13 cellular contexts compared by ENCODE assay signal in the genomic region with DNA sequence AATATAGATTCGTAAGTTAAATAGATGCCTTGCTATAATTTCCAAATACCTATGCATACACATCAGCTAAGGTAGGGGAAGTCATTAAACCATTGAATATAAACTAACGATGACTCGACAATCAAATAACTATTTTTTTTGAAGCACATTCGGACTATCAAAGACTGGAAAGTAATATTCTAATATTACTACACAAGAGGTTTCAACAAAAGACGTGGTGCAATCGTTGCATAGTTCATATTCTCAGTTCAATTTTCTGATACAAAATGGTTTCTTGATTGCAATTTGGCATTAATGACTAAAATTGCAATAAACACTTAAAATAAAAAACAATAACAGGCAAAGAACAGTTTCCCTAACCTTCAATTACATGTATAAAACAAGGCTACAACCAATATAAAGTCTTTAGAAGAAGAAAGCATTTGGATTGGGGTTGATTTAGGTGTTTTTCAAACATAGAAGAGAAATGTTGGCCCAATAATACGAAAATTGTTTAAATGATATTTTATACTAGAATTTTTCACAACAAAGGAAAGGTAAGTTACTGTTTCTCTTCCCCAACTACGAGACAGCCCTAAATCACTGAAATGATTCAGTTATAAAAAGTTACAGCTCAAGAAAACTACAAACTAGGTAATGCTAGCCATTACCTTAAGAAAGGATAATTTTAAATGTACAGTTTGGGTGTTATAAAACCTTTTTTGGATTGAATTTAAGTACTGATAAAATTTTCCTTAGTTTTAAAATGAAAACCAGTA. TPM values are rescaled to one million over a fixed set of nuclear protein-coding genes. Genes with fewer than 3 reads are reported as not detected.
DNase-seq lines count a peak whose midpoint lies in the region; ATAC-seq, FAIRE-seq and TF ChIP-seq lines count a peak whose summit lies in the region.
"Had no signal": no experiment of that assay in that cellular context is flagged by ENCODE, and none has a peak within 500 bp of the region (broad histone marks: within the 10 kb centered on the region; RNA-seq: fewer than 3 reads in every experiment).

No MANE protein-coding gene starts in this region.

- no TSS peak for BruUV-seq in HepG2 (replicated peaks; lab: Mats Ljungman, UMichigan)

- in situ Hi-C loops in HepG2 (cut with HindIII; ENCODE audit: extremely low pct_ligation_motif_present, low pct_unique_long_range_greater_than_20kb), result no loop called here

- TF ChIP-seq EP300 in suprapubic skin (IDR thresholded peaks at IDR 0.05) (no peak), HepG2 (IDR thresholded peaks at IDR 0.05; ENCODE audit: low read depth in 2 of 2, low read length in 2 of 2) (no peak), HepG2 (CRISPR knock-in tag; IDR thresholded peaks at IDR 0.05; ENCODE audit: borderline replicate concordance) (no peak)

- H4K20me1 ChIP-seq in HepG2 (ENCODE audit: insufficient read depth, low read length), result no peaks in the 10 kb centered on the region

- DNase-seq in caudate nucleus (lab: John Stamatoyannopoulos, UW) (no peak), lower lobe of right lung (no peak), suprapubic skin (ENCODE audit: low spot score in 2 of 2) (no peak), HepG2 (ENCODE audit: low spot score) (no peak), urothelium cell line (ENCODE audit: low spot score) (no peak), NCI-H1417 treated with DMSO at 0.1 percent for 48 hours (lab: John Stamatoyannopoulos, UW) (no peak)
- DNase-seq: activated T-cell treated with anti-CD3 and anti-CD28 coated beads, Interleukin-2, amount 50 U/mL, for 4 hours; Calu3; colonic mucosa; occipital lobe had no signal

- TF ChIP-seq RAD21 in HepG2 (CRISPR knock-in tag; IDR thresholded peaks at IDR 0.05), result no peak

- CTCF ChIA-PET in HepG2 (lab: Yijun Ruan, JAX; ENCODE audit: low intra/inter-chr PET ratio, low total read pairs), result no interaction called here

- no peak for FAIRE-seq in HepG2 (lab: Jason Lieb, UNC)
- FAIRE-seq in urothelium cell line (lab: Jason Lieb, UNC), result no peak
- FAIRE-seq: GM12878 had no signal

- no peak overlapping the region for H3K4me2 ChIP-seq in HepG2 (ENCODE audit: low read depth, low read length)

- no peaks in the 10 kb centered on the region for H3K79me2 ChIP-seq in HepG2 (ENCODE audit: insufficient read depth, low read length)

- POLR2A ChIA-PET in HepG2 (lab: Yijun Ruan, JAX), result no interaction called here

- intact Hi-C loops in lower lobe of right lung (cut with DNase I), result no loop called here
- intact Hi-C loops in HepG2 (cut with micrococcal nuclease; ENCODE audit: unreplicated experiment), result no loop called here

- H3K4me1 ChIP-seq in HUES64 (ENCODE audit: insufficient read depth, low read length) (peaks cover 34% of the 10 kb centered on the region), lower lobe of right lung (peaks cover 13% of the 10 kb centered on the region), suprapubic skin (peaks cover 13% of the 10 kb centered on the region), HepG2 (ENCODE audit: insufficient read depth, low read length) (no peaks in the 10 kb centered on the region)
- H3K4me1 ChIP-seq: colonic mucosa had no signal

- ATAC-seq in lower lobe of right lung (no peak), HepG2 (no peak), GM21576 (IDR thresholded peaks at IDR 0.05; ENCODE audit: unreplicated experiment) (no peak)
- ATAC-seq: activated T-cell treated with anti-CD3 and anti-CD28 coated beads, Interleukin-2, amount 50 U/mL, for 4 hours; GM12878 had no signal

- no peak overlapping the region for H2AFZ ChIP-seq in HepG2 (ENCODE audit: low read length)

- whole genome bisulfite sequencing in HUES64, result 81% methylated on average over 3 of the region's 8 CpGs
- WGBS in suprapubic skin, result 50% methylated on average over 8 of the region's 8 CpGs
- WGBS in HepG2 (ENCODE audit: low lambda C conversion rate), result 23% methylated on average over 8 of the region's 8 CpGs

- H3K9ac ChIP-seq in HUES64 (ENCODE audit: low read depth, low read length) (0 out of 2 replicates have a peak overlapping the region, but pooled peaks have one; percentile 5), HepG2 (ENCODE audit: insufficient read depth, low read depth, low read length) (no peak overlapping the region)

- H3K27ac ChIP-seq in HUES64 (ENCODE audit: low read depth, low read length) (no peak overlapping the region), caudate nucleus (ENCODE audit: low read depth, low read length) (peak overlapping the region; percentile 65), lower lobe of right lung (no peak overlapping the region), suprapubic skin (peak overlapping the region; percentile 68), HepG2 (ENCODE audit: extremely low read length, insufficient read depth, low read length) (no peak overlapping the region)
- H3K27ac ChIP-seq: colonic mucosa had no signal

- H3K4me3 ChIP-seq in HUES64 (ENCODE audit: low read length), result peak overlapping the region; percentile 56; the same call in 1 of the 2 replicates
- H3K4me3 ChIP-seq in lower lobe of right lung, result peak overlapping the region; percentile 51
- H3K4me3 ChIP-seq in suprapubic skin, result peak overlapping the region; percentile 47
- no peak overlapping the region for H3K4me3 ChIP-seq in HepG2 (replicated peaks in 1 of 3; ENCODE audit: insufficient read depth in 1 of 3, low read depth in 2 of 3, low read length in 3 of 3)
- H3K4me3 ChIP-seq: colonic mucosa, GM12878 had no signal

- no peaks in the 10 kb centered on the region for H3K36me3 ChIP-seq in HUES64 (ENCODE audit: insufficient read depth, low read length)
- H3K36me3 ChIP-seq in lower lobe of right lung, result no peaks in the 10 kb centered on the region
- H3K36me3 ChIP-seq in suprapubic skin, result no peaks in the 10 kb centered on the region
- H3K36me3 ChIP-seq in HepG2 (replicated peaks in 1 of 2; ENCODE audit: control insufficient read depth in 1 of 2, insufficient read depth in 2 of 2, low read length in 2 of 2), result no peaks in the 10 kb centered on the region
- H3K36me3 ChIP-seq: colonic mucosa had no signal

- TF ChIP-seq POLR2A in suprapubic skin (IDR thresholded peaks at IDR 0.05), result no peak
- TF ChIP-seq POLR2A in HepG2 (IDR thresholded peaks at IDR 0.05; ENCODE audit: insufficient read depth in 1 of 2, low read depth in 2 of 2, low read length in 2 of 2), result no peak

- H3K27me3 ChIP-seq in HUES64 (ENCODE audit: insufficient read depth, low read length), result peaks cover 37% of the 10 kb centered on the region
- H3K27me3 ChIP-seq in lower lobe of right lung (ENCODE audit: low read depth), result peaks cover 17% of the 10 kb centered on the region
- H3K27me3 ChIP-seq in suprapubic skin, result peaks cover 57% of the 10 kb centered on the region
- no peaks in the 10 kb centered on the region for H3K27me3 ChIP-seq in HepG2 (ENCODE audit: control insufficient read depth in 1 of 2, insufficient read depth in 2 of 2, low read length in 2 of 2)
- H3K27me3 ChIP-seq: colonic mucosa had no signal

- H3K9me3 ChIP-seq in HUES64 (ENCODE audit: insufficient read depth, low read depth, low read length) (no peaks in the 10 kb centered on the region), lower lobe of right lung (no peaks in the 10 kb centered on the region), suprapubic skin (no peaks in the 10 kb centered on the region), HepG2 (ENCODE audit: low read length) (no peaks in the 10 kb centered on the region)
- H3K9me3 ChIP-seq: colonic mucosa had no signal

- TF ChIP-seq CTCF in lower lobe of right lung (IDR thresholded peaks at IDR 0.05) (no peak), suprapubic skin (IDR thresholded peaks at IDR 0.05) (no peak), HepG2 (CRISPR knock-in tag; IDR thresholded peaks at IDR 0.05) (no peak)

TF ChIP-seq in HepG2, 621 proteins besides CTCF, POLR2A, EP300 and RAD21 (continues in another document):
- TF ChIP-seq ZNF253 (CRISPR knock-in tag; IDR thresholded peaks at IDR 0.05; ENCODE audit: borderline replicate concordance) (no peak), TSC22D2 (CRISPR knock-in tag; IDR thresholded peaks at IDR 0.05; ENCODE audit: borderline replicate concordance) (no peak)

RNA-seq across cellular contexts. Expression of gene BLID, which starts 17.6 kb away (rescaled TPM):
- not detected for polyA plus RNA-seq in HUES64 (2013, experiment 1 of 2)
- polyA plus RNA-seq in HUES64 (2013, experiment 2 of 2), result not detected
- total RNA-seq in lower lobe of right lung (0.62 TPM), suprapubic skin (not detected), HepG2 (2016; rRNA removed; fragmentation: Illumina TruSeq; extraction: Trizol) (not detected in 2 replicates)
- not detected in 2 replicates for total RNA-seq in HepG2 (2016; cell fraction: cytosol; rRNA removed; fragmentation: Illumina TruSeq; extraction: Trizol; ENCODE audit: low read depth)
- total RNA-seq in HepG2 (2016; cell fraction: insoluble cytoplasmic fraction; rRNA removed; fragmentation: Illumina TruSeq; extraction: Trizol), result not detected in 2 replicates
- total RNA-seq in HepG2 (2016; cell fraction: membrane; rRNA removed; fragmentation: Illumina TruSeq; extraction: Trizol), result not detected in 2 replicates
- total RNA-seq in HepG2 (2016; cell fraction: nucleus; rRNA removed; fragmentation: Illumina TruSeq; extraction: Trizol), result not detected in 2 replicates
- not detected in 2 replicates for polyA plus RNA-seq in HepG2 (2011; rRNA removed)
- not detected in 2 replicates for polyA plus RNA-seq in HepG2 (2011; cell fraction: cytosol; rRNA removed)
- polyA plus RNA-seq in HepG2 (2011; cell fraction: nucleus; rRNA removed), result not detected in 2 replicates
- not detected in 2 replicates for polyA plus RNA-seq in HepG2 (2012)
- polyA plus RNA-seq in HepG2 (2016; cell fraction: cytosol; fragmentation: Illumina TruSeq; extraction: Trizol; ENCODE audit: low read depth), result not detected in 2 replicates
- not detected in 2 replicates for polyA plus RNA-seq in HepG2 (2016; cell fraction: insoluble cytoplasmic fraction; fragmentation: Illumina TruSeq; extraction: Trizol; ENCODE audit: low read depth)
- polyA plus RNA-seq in HepG2 (2016; cell fraction: membrane; fragmentation: Illumina TruSeq; extraction: Trizol; ENCODE audit: low read depth), result not detected in 2 replicates
- not detected in 2 replicates for polyA plus RNA-seq in HepG2 (2016; cell fraction: nucleus; fragmentation: Illumina TruSeq; extraction: Trizol; ENCODE audit: insufficient read depth, low read depth)
- polyA minus RNA-seq in HepG2 (2011; rRNA and poly(A)+ RNA removed; ENCODE audit: low replicate concordance), result 4.2 TPM in 1 of 2 replicates, not detected in the other
- polyA minus RNA-seq in HepG2 (2011; cell fraction: cytosol; rRNA and poly(A)+ RNA removed), result not detected in 2 replicates
- polyA minus RNA-seq in HepG2 (2011; cell fraction: nucleus; rRNA and poly(A)+ RNA removed), result not detected in 2 replicates
- total RNA-seq: activated T-cell treated with anti-CD3 and anti-CD28 coated beads, Interleukin-2, amount 50 U/mL, for 4 hours; Calu3; colonic mucosa; GM12878 had no signal
- polyA plus RNA-seq: GM12878 had no signal

Comparison
In these comparisons a context has a peak if more than half of its experiments do, and no peak if none do; other contexts are left out.
1. H3K27ac ChIP-seq: peak in caudate nucleus (single experiment) and suprapubic skin (single experiment); none in HUES64 (single experiment), lower lobe of right lung (single experiment) and HepG2 (single experiment).
2. H3K4me3 ChIP-seq: peak in HUES64 (single experiment), lower lobe of right lung (single experiment) and suprapubic skin (single experiment); none in HepG2 (0 of 3).